In genomic region chr2:191109888-191110287, GRCh38 we compare ENCODE assay signal across 13 cellular contexts. TPM values are rescaled to one million over a fixed set of nuclear protein-coding genes. Genes with fewer than 3 reads are reported as not detected.
DNase-seq lines count a peak whose midpoint lies in the region; ATAC-seq and TF ChIP-seq lines count a peak whose summit lies in the region.
"Had no signal": no experiment of that assay in that cellular context is flagged by ENCODE, and none has a peak within 500 bp of the region (broad histone marks: within the 10 kb centered on the region; RNA-seq: fewer than 3 reads in every experiment).

No MANE protein-coding gene starts in this region.

- H3K27me3 ChIP-seq in left lung (no peaks in the 10 kb centered on the region), right atrium auricular region (no peaks in the 10 kb centered on the region)
- H3K27me3 ChIP-seq: body of pancreas, spleen, testis had no signal

- DNase-seq in Daoy (ENCODE audit: low read depth) (peak; percentile 26), NCI-H2107 treated with DMSO at 0.1 percent for 48 hours (lab: John Stamatoyannopoulos, UW; ENCODE audit: unreplicated experiment) (peak; percentile 61), left lung (no peak), GM19238 (ENCODE audit: insufficient read length, low spot score) (no peak), SW 1271 (lab: John Stamatoyannopoulos, UW) (no peak), right atrium auricular region (ENCODE audit: low spot score) (no peak)
- DNase-seq: body of pancreas, NCI-H446, spleen, testis had no signal

- no peaks in the 10 kb centered on the region for H3K36me3 ChIP-seq in left lung
- H3K36me3 ChIP-seq in right atrium auricular region: no peaks in the 10 kb centered on the region
- H3K36me3 ChIP-seq: spleen had no signal

- H3K27ac ChIP-seq in left lung (no peak overlapping the region), right atrium auricular region (no peak overlapping the region)
- H3K27ac ChIP-seq: body of pancreas, KMS-11, spleen, testis had no signal

- TF ChIP-seq CTCF in left lung (IDR thresholded peaks at IDR 0.05) (no peak), right atrium auricular region (IDR thresholded peaks at IDR 0.05) (no peak)

- intact Hi-C loops in left lung (cut with DNase I): no loop called here

- H3K4me3 ChIP-seq in left lung: no peak overlapping the region
- no peak overlapping the region for H3K4me3 ChIP-seq in right atrium auricular region
- H3K4me3 ChIP-seq: body of pancreas, spleen, testis had no signal

- H3K9me3 ChIP-seq in left lung (no peaks in the 10 kb centered on the region), right atrium auricular region (no peaks in the 10 kb centered on the region)
- H3K9me3 ChIP-seq: body of pancreas, spleen, testis had no signal

- H3K4me1 ChIP-seq in left lung (peaks cover 0 to 11% of the 10 kb centered on the region in 2 donors), right atrium auricular region (no peaks in the 10 kb centered on the region)
- H3K4me1 ChIP-seq: body of pancreas, testis had no signal

- ATAC-seq in GM19328 (IDR thresholded peaks at IDR 0.05; ENCODE audit: unreplicated experiment) (peak; percentile 34), left lung (peak; percentile 84), GM18861 (IDR thresholded peaks at IDR 0.05; ENCODE audit: unreplicated experiment) (no peak)
- ATAC-seq: body of pancreas had no signal

RNA-seq across cellular contexts. Expression of gene STAT4, which starts 40.9 kb away (rescaled TPM):
- total RNA-seq in Daoy (2014; rRNA removed; shearing (Covaris generic)): 0.06 and 0.48 TPM in 2 replicates
- total RNA-seq in left lung (1 to 10 TPM; 4.4 to 4.5 TPM), right atrium auricular region (10 to 100 TPM; 15.2 to 27.3 TPM)

Comparison
In these comparisons a context has a peak if more than half of its experiments do, and no peak if none do; other contexts are left out.
1. DNase-seq: peak in Daoy (single experiment) and NCI-H2107 treated with DMSO at 0.1 percent for 48 hours (single experiment); none in left lung (0 of 2), GM19238 (single experiment), SW 1271 (0 of 2) and right atrium auricular region (single experiment).